9 cellular contexts compared by ENCODE assay signal in the genomic region with DNA sequence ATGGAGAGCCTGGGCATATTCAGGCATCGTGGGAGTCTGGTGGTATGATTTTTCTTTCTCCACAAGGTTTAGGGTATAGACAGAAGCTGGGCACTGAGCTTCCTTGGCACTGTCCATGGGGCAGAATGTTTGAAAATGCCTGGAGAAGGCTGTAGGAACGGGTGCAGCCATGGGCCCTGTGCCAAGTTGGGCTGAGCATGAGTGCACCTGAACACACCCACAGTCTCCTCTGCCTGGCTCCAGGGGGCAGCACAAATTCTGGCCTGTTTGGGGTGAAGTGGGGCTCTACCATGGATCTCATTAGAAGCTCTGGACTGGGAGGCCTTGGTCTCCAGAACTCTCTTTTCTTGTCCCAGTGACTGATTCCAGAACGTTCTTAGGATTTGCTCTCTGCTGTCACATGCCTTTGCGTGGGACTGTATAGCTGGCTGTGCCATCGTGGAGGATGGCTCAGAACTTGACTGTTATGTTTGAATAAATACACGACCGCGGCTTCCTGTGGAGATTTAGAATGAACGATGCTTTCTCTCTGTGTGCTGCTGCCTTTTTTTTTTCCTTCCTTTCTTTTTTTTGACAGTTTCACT.
DNase-seq lines count a peak whose midpoint lies in the region; ATAC-seq and TF ChIP-seq lines count a peak whose summit lies in the region.
"Had no signal": no experiment of that assay in that cellular context is flagged by ENCODE, and none has a peak within 500 bp of the region (broad histone marks: within the 10 kb centered on the region; RNA-seq: fewer than 3 reads in every experiment).

No MANE protein-coding gene starts in this region.

- no peaks in the 10 kb centered on the region for H3K27me3 ChIP-seq in adipocyte (replicated peaks; ENCODE audit: control insufficient read depth, insufficient read depth, low read length)
- H3K27me3 ChIP-seq: SJCRH30 had no signal

- H3K36me3 ChIP-seq in adipocyte (ENCODE audit: control insufficient read depth, insufficient read depth, low read length, severe bottlenecking) (peaks cover 45% of the 10 kb centered on the region), mesodermal cell (ENCODE audit: control insufficient read depth, insufficient read depth, low read length) (peaks cover 64% of the 10 kb centered on the region)

- peaks cover 16% of the 10 kb centered on the region for H3K4me1 ChIP-seq in adipocyte (ENCODE audit: control insufficient read depth, insufficient read depth, low read length)
- H3K4me1 ChIP-seq in mesodermal cell (ENCODE audit: control insufficient read depth, insufficient read depth, low read length, poor library complexity, severe bottlenecking) = peaks cover 40% of the 10 kb centered on the region

- H3K27ac ChIP-seq in mesodermal cell (ENCODE audit: low read depth, low read length, severe bottlenecking) = peak overlapping the region; percentile 16

- TF ChIP-seq CTCF in AG09309 (IDR thresholded peaks at IDR 0.05; ENCODE audit: control insufficient read depth, insufficient read depth, low read depth, low read length, missing control alignments) = peak; percentile 30

- DNase-seq in AG09309 (ENCODE audit: low read depth) = no peak
- DNase-seq in HCEC 1CT = peak; percentile 13
- DNase-seq in adipocyte (ENCODE audit: low read depth) = peak; percentile 37
- no peak for DNase-seq in SKM-1 treated with dmso at 0.1 percent for 144 hours (lab: John Stamatoyannopoulos, UW; ENCODE audit: unreplicated experiment)
- DNase-seq in stimulated activated CD4-positive, alpha-beta T cell treated with anti-CD3 and anti-CD28 coated beads, Interleukin-4, amount 100 ng/mL, for 4 hours = no peak

- H3K9me3 ChIP-seq in adipocyte (ENCODE audit: control insufficient read depth, low read length) = no peaks in the 10 kb centered on the region
- H3K9me3 ChIP-seq in mesodermal cell (ENCODE audit: control insufficient read depth, low read length) = no peaks in the 10 kb centered on the region
- H3K9me3 ChIP-seq: SJCRH30 had no signal

- no peak for ATAC-seq in HG02884 (IDR thresholded peaks at IDR 0.05; ENCODE audit: unreplicated experiment)
- no peak for ATAC-seq in HG03457 (IDR thresholded peaks at IDR 0.05; ENCODE audit: unreplicated experiment)

- H3K4me3 ChIP-seq in AG09309 (ENCODE audit: control insufficient read depth, low read depth, low read length) = no peak overlapping the region
- no peak overlapping the region for H3K4me3 ChIP-seq in adipocyte (ENCODE audit: low read length)
- no peak overlapping the region for H3K4me3 ChIP-seq in mesodermal cell (ENCODE audit: extremely low read depth, insufficient read depth, low read length, poor library complexity, severe bottlenecking)
- H3K4me3 ChIP-seq: SJCRH30 had no signal

- 97 to 99% methylated on average over 7 to 9 of the region's 9 CpGs for WGBS in mesodermal cell (ENCODE audit: insufficient coverage in 2 of 2), 2 experiments

- H3K9ac ChIP-seq in adipocyte (ENCODE audit: low read length) = no peak overlapping the region

Comparison
In these comparisons a context has a peak if more than half of its experiments do, and no peak if none do; other contexts are left out.
1. DNase-seq: peak in HCEC 1CT (single experiment) and adipocyte (single experiment); none in AG09309 (single experiment), SKM-1 treated with dmso at 0.1 percent for 144 hours (single experiment) and stimulated activated CD4-positive, alpha-beta T cell treated with anti-CD3 and anti-CD28 coated beads, Interleukin-4, amount 100 ng/mL, for 4 hours (0 of 2).